In genomic region chr6:40852667-40853383, GRCh38 we compare ENCODE assay signal across 9 cellular contexts.
DNase-seq lines count a peak whose midpoint lies in the region; ATAC-seq lines count a peak whose summit lies in the region.
"Had no signal": no experiment of that assay in that cellular context is flagged by ENCODE, and none has a peak within 500 bp of the region (broad histone marks: within the 10 kb centered on the region; RNA-seq: fewer than 3 reads in every experiment).

No MANE protein-coding gene starts in this region.

- no peaks in the 10 kb centered on the region for H3K27me3 ChIP-seq in naive thymus-derived CD4-positive, alpha-beta T cell (ENCODE audit: control insufficient read depth in 2 of 2, insufficient read depth in 2 of 2, low read length in 2 of 2)

- no peaks in the 10 kb centered on the region for H3K36me3 Mint-ChIP-seq in activated naive CD8-positive, alpha-beta T cell treated with anti-CD3 and anti-CD28 coated beads, Interleukin-2, amount 50 U/mL, for 24 hours (ENCODE audit: low read depth)
- peaks cover 0 to 3% (median 0%) of the 10 kb centered on the region in 5 donors for H3K36me3 Mint-ChIP-seq in naive thymus-derived CD4-positive, alpha-beta T cell

- POLR2A ChIA-PET in naive thymus-derived CD4-positive, alpha-beta T cell (lab: Charles Lee), result no interaction called here

- DNase-seq in Daoy (ENCODE audit: low read depth), result peak; percentile 9
- DNase-seq in HT1080 (ENCODE audit: low read depth), result peak; percentile 13
- DNase-seq in activated naive CD8-positive, alpha-beta T cell treated with anti-CD3 and anti-CD28 coated beads, Interleukin-2, amount 50 U/mL, for 24 hours, result peak; percentile 14
- DNase-seq in naive thymus-derived CD4-positive, alpha-beta T cell, result no peak
- DNase-seq: right cardiac atrium had no signal

- no peak overlapping the region for H3K27ac Mint-ChIP-seq in activated naive CD8-positive, alpha-beta T cell treated with anti-CD3 and anti-CD28 coated beads, Interleukin-2, amount 50 U/mL, for 24 hours
- no peak overlapping the region for H3K27ac Mint-ChIP-seq in naive thymus-derived CD4-positive, alpha-beta T cell
- H3K27ac Mint-ChIP-seq: dendritic cell treated with granulocyte-macrophage colony-stimulating factor and Interleukin-4, amounts not matched to agents 40 ng/mL and 50 ng/mL, for 4 days had no signal

- no peak overlapping the region for H3K27ac ChIP-seq in naive thymus-derived CD4-positive, alpha-beta T cell (ENCODE audit: low read depth, low read length)

- no peak overlapping the region for H3K4me3 ChIP-seq in naive thymus-derived CD4-positive, alpha-beta T cell (ENCODE audit: low read length)

- ATAC-seq in activated naive CD8-positive, alpha-beta T cell treated with anti-CD3 and anti-CD28 coated beads, Interleukin-2, amount 50 U/mL, for 24 hours, result no peak
- ATAC-seq in naive thymus-derived CD4-positive, alpha-beta T cell, result peak; percentile 37
- ATAC-seq in HG03460 (IDR thresholded peaks at IDR 0.05; ENCODE audit: unreplicated experiment) (no peak), GM18520 (IDR thresholded peaks at IDR 0.05; ENCODE audit: unreplicated experiment) (no peak), HG02970 (IDR thresholded peaks at IDR 0.05; ENCODE audit: low FRiP score, unreplicated experiment) (no peak)

- no peaks in the 10 kb centered on the region for H3K9me3 ChIP-seq in naive thymus-derived CD4-positive, alpha-beta T cell (ENCODE audit: control insufficient read depth in 2 of 3, low read length in 3 of 3)

- intact Hi-C loops in naive thymus-derived CD4-positive, alpha-beta T cell (cut with micrococcal nuclease), result no loop called here

- peaks cover 6% of the 10 kb centered on the region for H3K27me3 Mint-ChIP-seq in activated naive CD8-positive, alpha-beta T cell treated with anti-CD3 and anti-CD28 coated beads, Interleukin-2, amount 50 U/mL, for 24 hours
- H3K27me3 Mint-ChIP-seq in naive thymus-derived CD4-positive, alpha-beta T cell, result peaks cover 0 to 9% (median 3%) of the 10 kb centered on the region in 5 donors

- peaks cover 5% of the 10 kb centered on the region for H3K4me1 Mint-ChIP-seq in activated naive CD8-positive, alpha-beta T cell treated with anti-CD3 and anti-CD28 coated beads, Interleukin-2, amount 50 U/mL, for 24 hours
- H3K4me1 Mint-ChIP-seq in naive thymus-derived CD4-positive, alpha-beta T cell, result peaks cover 0 to 12% (median 4%) of the 10 kb centered on the region in 7 donors

- no peak overlapping the region for H3K4me3 Mint-ChIP-seq in activated naive CD8-positive, alpha-beta T cell treated with anti-CD3 and anti-CD28 coated beads, Interleukin-2, amount 50 U/mL, for 24 hours
- H3K4me3 Mint-ChIP-seq in naive thymus-derived CD4-positive, alpha-beta T cell, result no peak overlapping the region
- H3K4me3 Mint-ChIP-seq: dendritic cell treated with granulocyte-macrophage colony-stimulating factor and Interleukin-4, amounts not matched to agents 40 ng/mL and 50 ng/mL, for 4 days had no signal

- H3K36me3 ChIP-seq in naive thymus-derived CD4-positive, alpha-beta T cell (ENCODE audit: control insufficient read depth in 2 of 3, insufficient read depth in 3 of 3, low read length in 3 of 3), result no peaks in the 10 kb centered on the region

- H3K9me3 Mint-ChIP-seq in activated naive CD8-positive, alpha-beta T cell treated with anti-CD3 and anti-CD28 coated beads, Interleukin-2, amount 50 U/mL, for 24 hours, result no peaks in the 10 kb centered on the region
- H3K9me3 Mint-ChIP-seq in naive thymus-derived CD4-positive, alpha-beta T cell, result peaks cover 0 to 3% (median 0%) of the 10 kb centered on the region in 11 donors
- H3K9me3 Mint-ChIP-seq: dendritic cell treated with granulocyte-macrophage colony-stimulating factor and Interleukin-4, amounts not matched to agents 40 ng/mL and 50 ng/mL, for 4 days had no signal

- no peaks in the 10 kb centered on the region for H3K4me1 ChIP-seq in naive thymus-derived CD4-positive, alpha-beta T cell (ENCODE audit: control insufficient read depth in 2 of 2, insufficient read depth in 2 of 2, low read length in 2 of 2)

- CTCF ChIA-PET in naive thymus-derived CD4-positive, alpha-beta T cell (lab: Charles Lee), result no interaction called here

Comparison
In these comparisons a context has a peak if more than half of its experiments do, and no peak if none do; other contexts are left out.
1. DNase-seq: peak in Daoy (single experiment), HT1080 (single experiment) and activated naive CD8-positive, alpha-beta T cell treated with anti-CD3 and anti-CD28 coated beads, Interleukin-2, amount 50 U/mL, for 24 hours (single experiment); none in naive thymus-derived CD4-positive, alpha-beta T cell (0 of 9).